22 cellular contexts compared by ENCODE assay signal in genomic region chr2:171266102-171266501, GRCh38.
A peak's percentile ranks its signal among the peaks of the same experiment; 100 is the strongest.
DNase-seq lines count a peak whose midpoint lies in the region; ATAC-seq, FAIRE-seq and TF ChIP-seq lines count a peak whose summit lies in the region.
"Had no signal": no experiment of that assay in that cellular context is flagged by ENCODE, and none has a peak within 500 bp of the region (broad histone marks: within the 10 kb centered on the region; RNA-seq: fewer than 3 reads in every experiment).

No MANE protein-coding gene starts in this region.

- intact Hi-C loops in OCI-LY7 (cut with micrococcal nuclease; ENCODE audit: unreplicated experiment), result no loop called here

- FAIRE-seq in GM12891 (lab: Jason Lieb, UNC), result no peak
- FAIRE-seq: A204.1, G401.6 had no signal

- H2AFZ ChIP-seq in Karpas-422 (ENCODE audit: low read length), result peak overlapping the region; percentile 58; the same call in 1 of the 2 replicates
- H2AFZ ChIP-seq in OCI-LY7 (ENCODE audit: low read length), result peak overlapping the region; percentile 96
- H2AFZ ChIP-seq: PC-9 had no signal

- no peaks in the 10 kb centered on the region for H4K20me1 ChIP-seq in Karpas-422 (ENCODE audit: insufficient read depth, low read depth, low read length)
- H4K20me1 ChIP-seq in OCI-LY7 (ENCODE audit: insufficient read depth, low read length), result no peaks in the 10 kb centered on the region

- H3K9me3 ChIP-seq in Karpas-422 (ENCODE audit: low read length), result no peaks in the 10 kb centered on the region
- H3K9me3 ChIP-seq in OCI-LY7 (ENCODE audit: low read length), result no peaks in the 10 kb centered on the region
- H3K9me3 ChIP-seq: HAP-1 had no signal

- H3K4me1 ChIP-seq in Karpas-422 (ENCODE audit: low read length) (peaks cover 12% of the 10 kb centered on the region), OCI-LY7 (ENCODE audit: insufficient read depth, low read length, poor library complexity, severe bottlenecking) (peaks cover 28% of the 10 kb centered on the region)

- CTCF ChIA-PET in OCI-LY7 (lab: Charles Lee; ENCODE audit: unreplicated experiment), result no interaction called here

- no peak overlapping the region for H3K27ac Mint-ChIP-seq in naive B cell
- H3K27ac Mint-ChIP-seq: CD14-positive monocyte, IgD-negative memory B cell had no signal

- no peak for TF ChIP-seq POLR2A in GM12891 (IDR thresholded peaks at IDR 0.05; ENCODE audit: low read depth, low read length)

- H3K27me3 ChIP-seq in Karpas-422 (ENCODE audit: low read length), result no peaks in the 10 kb centered on the region

- H3K36me3 Mint-ChIP-seq in naive B cell, result no peaks in the 10 kb centered on the region
- no peaks in the 10 kb centered on the region for H3K36me3 Mint-ChIP-seq in activated T-cell treated with anti-CD3 and anti-CD28 coated beads, Interleukin-2, amount 50 U/mL, for 4 hours (ENCODE audit: insufficient read depth)
- H3K36me3 Mint-ChIP-seq: CD14-positive monocyte had no signal

- no peaks in the 10 kb centered on the region for H3K9me3 Mint-ChIP-seq in naive B cell
- H3K9me3 Mint-ChIP-seq in activated T-cell treated with anti-CD3 and anti-CD28 coated beads, Interleukin-2, amount 50 U/mL, for 4 hours, result no peaks in the 10 kb centered on the region
- H3K9me3 Mint-ChIP-seq: IgD-negative memory B cell had no signal

- no peak overlapping the region for H3K4me3 Mint-ChIP-seq in naive B cell
- no peak overlapping the region for H3K4me3 Mint-ChIP-seq in activated T-cell treated with anti-CD3 and anti-CD28 coated beads, Interleukin-2, amount 50 U/mL, for 4 hours
- H3K4me3 Mint-ChIP-seq: CD14-positive monocyte, IgD-negative memory B cell had no signal

- no peaks in the 10 kb centered on the region for H3K27me3 Mint-ChIP-seq in naive B cell
- no peaks in the 10 kb centered on the region for H3K27me3 Mint-ChIP-seq in activated T-cell treated with anti-CD3 and anti-CD28 coated beads, Interleukin-2, amount 50 U/mL, for 4 hours (ENCODE audit: low read depth)
- H3K27me3 Mint-ChIP-seq: IgD-negative memory B cell had no signal

- TF ChIP-seq CTCF in OCI-LY7 (conservative IDR thresholded peaks at IDR 0.05; ENCODE audit: low read length) (no peak), coronary artery (IDR thresholded peaks at IDR 0.05) (no peak)

- H3K9me2 ChIP-seq in Karpas-422 (replicated peaks; ENCODE audit: insufficient read depth, low read length), result no peaks in the 10 kb centered on the region
- no peaks in the 10 kb centered on the region for H3K9me2 ChIP-seq in OCI-LY7 (ENCODE audit: insufficient read depth, low read length)

- no TSS peak for BruUV-seq in OCI-LY7 (replicated peaks; lab: Mats Ljungman, UMichigan)

- ATAC-seq in naive B cell (ENCODE audit: low read depth in 2 of 2), result peak; percentile 43 to 59
- no peak for ATAC-seq in activated T-cell treated with anti-CD3 and anti-CD28 coated beads, Interleukin-2, amount 50 U/mL, for 4 hours

- H3K79me2 ChIP-seq in Karpas-422 (ENCODE audit: low read length), result no peaks in the 10 kb centered on the region
- no peaks in the 10 kb centered on the region for H3K79me2 ChIP-seq in OCI-LY7 (ENCODE audit: insufficient read depth, low read depth, low read length)

- H3K36me3 ChIP-seq in Karpas-422 (ENCODE audit: insufficient read depth, low read length) (no peaks in the 10 kb centered on the region), OCI-LY7 (ENCODE audit: insufficient read depth, low read length) (no peaks in the 10 kb centered on the region)
- H3K36me3 ChIP-seq: HAP-1 had no signal

- peaks cover under 1 to 17% (median 7%) of the 10 kb centered on the region in 3 donors for H3K4me1 Mint-ChIP-seq in naive B cell
- peaks cover 15% of the 10 kb centered on the region for H3K4me1 Mint-ChIP-seq in activated T-cell treated with anti-CD3 and anti-CD28 coated beads, Interleukin-2, amount 50 U/mL, for 4 hours (ENCODE audit: low read depth)
- H3K4me1 Mint-ChIP-seq: CD14-positive monocyte had no signal

- H3K4me2 ChIP-seq in Karpas-422 (ENCODE audit: low read depth, low read length, poor library complexity, severe bottlenecking) (peak overlapping the region; percentile 13), OCI-LY7 (ENCODE audit: low read length) (peak overlapping the region; percentile 36)
- H3K4me2 ChIP-seq: PC-9 had no signal

- H3K27ac ChIP-seq in Karpas-422 (ENCODE audit: low read length) (no peak overlapping the region), OCI-LY7 (ENCODE audit: low read depth, low read length, poor library complexity, severe bottlenecking) (peak overlapping the region; percentile 19), coronary artery (no peak overlapping the region)
- H3K27ac ChIP-seq: PC-9, SK-N-MC had no signal

- H3K4me3 ChIP-seq in Karpas-422 (ENCODE audit: low read length) (no peak overlapping the region), OCI-LY7 (ENCODE audit: low read depth, low read length, poor library complexity, severe bottlenecking) (no peak overlapping the region), coronary artery (no peak overlapping the region)
- H3K4me3 ChIP-seq: HAP-1, PC-9, SK-N-MC had no signal

- POLR2A ChIA-PET in OCI-LY7 (lab: Charles Lee), result interaction anchor here (0.5 to 2.6 kb wide), 12 partner anchors 8 to 289 kb away, joined by 3 to 10 read pairs (median 4); no protein-coding TSS in a partner anchor

- DNase-seq in GM12891 (ENCODE audit: insufficient read length, low spot score) (no peak), Karpas-422 (no peak), OCI-LY7 (ENCODE audit: low spot score) (peak; percentile 42), naive B cell (no peak), coronary artery (ENCODE audit: low spot score) (no peak)
- no peak for DNase-seq in activated naive CD4-positive, alpha-beta T cell treated with anti-CD3 and anti-CD28 coated beads, Interleukin-2, amount 50 U/mL, for 16 hours
- DNase-seq in activated T-cell treated with anti-CD3 and anti-CD28 coated beads, Interleukin-2, amount 50 U/mL, for 4 hours, result no peak
- DNase-seq: NCI-H1092, NCI-H1436, NCI-H1930, NCI-H510A treated with DMSO at 0.1 percent for 48 hours, NCI-H748 treated with DMSO at 0.1 percent for 48 hours, PC-9, RPMI8226, SHP77, T-helper 2 cell had no signal

- no peak overlapping the region for H3K9ac ChIP-seq in Karpas-422 (ENCODE audit: low read length)

TF ChIP-seq in GM12891, 5 proteins besides CTCF, POLR2A, EP300 and RAD21:
- peak; percentile 87 for TF ChIP-seq SPI1 (IDR thresholded peaks at IDR 0.05; ENCODE audit: low read depth, low read length)
- no peak for TF ChIP-seq POLR2AphosphoS5 (IDR thresholded peaks at IDR 0.05; ENCODE audit: low read depth, low read length)

Comparison
In these comparisons a context has a peak if more than half of its experiments do, and no peak if none do; other contexts are left out.
1. ATAC-seq: peak in naive B cell (2 of 2); none in activated T-cell treated with anti-CD3 and anti-CD28 coated beads, Interleukin-2, amount 50 U/mL, for 4 hours (0 of 2).